Comparison of ENCODE assay signal across 8 cellular contexts in the genomic region with DNA sequence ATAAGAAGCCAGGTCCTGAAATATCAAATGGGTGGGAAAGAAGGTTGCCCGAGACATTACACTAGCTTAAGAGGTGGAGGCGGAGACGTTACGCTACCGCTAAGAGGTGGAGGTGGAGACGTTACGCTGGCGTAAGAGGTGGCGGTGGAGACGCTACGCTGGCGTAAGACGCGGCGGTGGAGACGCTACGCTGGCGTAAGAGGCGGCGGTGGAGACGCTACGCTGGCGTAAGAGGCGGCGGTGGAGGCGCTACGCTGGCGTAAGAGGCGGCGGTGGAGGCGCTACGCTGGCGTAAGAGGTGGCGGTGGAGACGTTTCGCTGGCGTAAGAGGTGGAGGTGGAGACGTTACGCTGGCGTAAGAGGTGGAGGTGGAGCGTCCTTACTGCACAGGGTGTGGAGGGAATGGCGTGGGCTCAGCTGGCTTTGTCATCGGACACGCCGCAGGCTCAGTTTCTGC. TPM values are rescaled to one million over a fixed set of nuclear protein-coding genes. Genes with fewer than 3 reads are reported as not detected.
DNase-seq lines count a peak whose midpoint lies in the region; ATAC-seq and TF ChIP-seq lines count a peak whose summit lies in the region.

No MANE protein-coding gene starts in this region.

- H3K36me3 Mint-ChIP-seq in T-helper 1 cell treated with Interleukin-12 subunit alpha and Interleukin-12 subunit beta and Interleukin-4 antibody, amounts not matched to agents 30 μg/mL and 1 μg/mL, for 36 hours (ENCODE audit: low read depth) = peaks cover 6% of the 10 kb centered on the region

- H3K4me3 ChIP-seq in A673 (ENCODE audit: low read depth, low read length, poor library complexity, severe bottlenecking) (peak overlapping the region; percentile 36), testis (peak overlapping the region; percentile 0 to 51)

- ATAC-seq in GM21576 (IDR thresholded peaks at IDR 0.05; ENCODE audit: unreplicated experiment) = peak; percentile 53

- peak; percentile 86 for DNase-seq in A673 (ENCODE audit: low spot score)
- DNase-seq in head of caudate nucleus = peak in 33 of 42 donors; percentile 20 to 85 (median 64)
- DNase-seq in testis = peak; percentile 69
- DNase-seq in 8988T = no peak
- no peak for DNase-seq in NCI-H524 treated with DMSO at 0.1 percent for 48 hours (lab: John Stamatoyannopoulos, UW)
- no peak for DNase-seq in NCI-H82 treated with DMSO at 0.1 percent for 48 hours (lab: John Stamatoyannopoulos, UW; ENCODE audit: unreplicated experiment)

- peaks cover 37% of the 10 kb centered on the region for H3K4me1 ChIP-seq in A673 (ENCODE audit: insufficient read depth, low read length, poor library complexity, severe bottlenecking)
- no peaks in the 10 kb centered on the region for H3K4me1 ChIP-seq in testis

- intact Hi-C loops in A673 (cut with micrococcal nuclease; ENCODE audit: unreplicated experiment) = no loop called here
- intact Hi-C loops in head of caudate nucleus (cut with DNase I) = no loop called here
- intact Hi-C loops in testis (cut with DNase I; ENCODE audit: low total_unique reads) = no loop called here

- no peaks in the 10 kb centered on the region for H3K36me3 ChIP-seq in A673 (ENCODE audit: insufficient read depth, low read length, poor library complexity, severe bottlenecking)
- no peaks in the 10 kb centered on the region for H3K36me3 ChIP-seq in testis (ENCODE audit: low read depth, missing control alignments)

- TF ChIP-seq POLR2A in testis (IDR thresholded peaks at IDR 0.05) = no peak

- no peak overlapping the region for H3K4me3 Mint-ChIP-seq in T-helper 1 cell treated with Interleukin-12 subunit alpha and Interleukin-12 subunit beta and Interleukin-4 antibody, amounts not matched to agents 30 μg/mL and 1 μg/mL, for 36 hours

- peaks cover 6% of the 10 kb centered on the region for H3K9me3 ChIP-seq in A673 (ENCODE audit: low read depth, low read length, poor library complexity, severe bottlenecking)
- H3K9me3 ChIP-seq in testis = no peaks in the 10 kb centered on the region

- H3K4me1 Mint-ChIP-seq in T-helper 1 cell treated with Interleukin-12 subunit alpha and Interleukin-12 subunit beta and Interleukin-4 antibody, amounts not matched to agents 30 μg/mL and 1 μg/mL, for 36 hours (ENCODE audit: low read depth) = peaks cover 2% of the 10 kb centered on the region

- H3K27ac Mint-ChIP-seq in T-helper 1 cell treated with Interleukin-12 subunit alpha and Interleukin-12 subunit beta and Interleukin-4 antibody, amounts not matched to agents 30 μg/mL and 1 μg/mL, for 36 hours = peak overlapping the region; percentile 5

- H3K27ac ChIP-seq in A673 (ENCODE audit: low read depth, low read length, poor library complexity, severe bottlenecking) = peak overlapping the region; percentile 90
- peak overlapping the region in 1 of 2 donors; percentile 50 for H3K27ac ChIP-seq in testis

- H3K27me3 ChIP-seq in A673 (replicated peaks; ENCODE audit: insufficient read depth, low read depth, low read length, poor library complexity) (no peaks in the 10 kb centered on the region), testis (no peaks in the 10 kb centered on the region)

- BruUV-seq in A673 (replicated peaks; lab: Mats Ljungman, UMichigan) = no TSS peak

- POLR2A ChIA-PET in A673 (lab: Charles Lee; ENCODE audit: low non-redundant PET) = no interaction called here

- H3K27me3 Mint-ChIP-seq in T-helper 1 cell treated with Interleukin-12 subunit alpha and Interleukin-12 subunit beta and Interleukin-4 antibody, amounts not matched to agents 30 μg/mL and 1 μg/mL, for 36 hours (ENCODE audit: low read depth) = no peaks in the 10 kb centered on the region

- TF ChIP-seq CTCF in A673 (conservative IDR thresholded peaks at IDR 0.05; ENCODE audit: low read depth, low read length) (no peak), testis (IDR thresholded peaks at IDR 0.05) (no peak)

- CTCF ChIA-PET in A673 (lab: Charles Lee) = interaction anchor here (0.9 kb wide), 1 partner anchor 14 kb away, joined by 3 read pairs; no protein-coding TSS in a partner anchor

- H3K9me3 Mint-ChIP-seq in T-helper 1 cell treated with Interleukin-12 subunit alpha and Interleukin-12 subunit beta and Interleukin-4 antibody, amounts not matched to agents 30 μg/mL and 1 μg/mL, for 36 hours = peaks cover 9% of the 10 kb centered on the region

- 58 to 63% methylated on average over 40 to 45 of the region's 45 CpGs for WGBS in testis, 2 donors

RNA-seq across cellular contexts. Expression of a gene that starts 12.8 kb away (rescaled TPM):
- total RNA-seq in A673 (2021) (14.3 and 15.3 TPM in 2 replicates), testis (10 to 100 TPM; 34.9 to 50.5 TPM)
- 11.4 TPM for polyA plus RNA-seq in testis (ENCODE audit: insufficient read depth, low read depth, low replicate concordance)

RNA-seq across cellular contexts. Expression of a gene that starts 23.2 kb away (rescaled TPM):
- total RNA-seq in A673 (2021) (0.39 TPM in 1 of 2 replicates, not detected in the other), testis (1 to 10 TPM; 3.5 to 4.4 TPM)
- polyA plus RNA-seq in testis (ENCODE audit: insufficient read depth, low read depth, low replicate concordance) = 2.7 TPM

Comparison
In these comparisons a context has a peak if more than half of its experiments do, and no peak if none do; other contexts are left out.
1. DNase-seq: peak in A673 (single experiment), head of caudate nucleus (33 of 42) and testis (single experiment); none in 8988T (single experiment), NCI-H524 treated with DMSO at 0.1 percent for 48 hours (single experiment) and NCI-H82 treated with DMSO at 0.1 percent for 48 hours (single experiment).